In genomic region chr17:74972973-74973328, GRCh38 we compare ENCODE assay signal across 8 cellular contexts. TPM values are rescaled to one million over a fixed set of nuclear protein-coding genes. Genes with fewer than 3 reads are reported as not detected.
DNase-seq lines count a peak whose midpoint lies in the region; ATAC-seq and TF ChIP-seq lines count a peak whose summit lies in the region.

No MANE protein-coding gene starts in this region.

- no peaks in the 10 kb centered on the region for H3K36me3 Mint-ChIP-seq in effector memory CD8-positive, alpha-beta T cell (ENCODE audit: insufficient read depth)
- no peaks in the 10 kb centered on the region for H3K36me3 Mint-ChIP-seq in osteocyte (ENCODE audit: unreplicated experiment)

- ATAC-seq in effector memory CD8-positive, alpha-beta T cell (replicated peaks) = no peak
- ATAC-seq in GM19351 (IDR thresholded peaks at IDR 0.05; ENCODE audit: unreplicated experiment) = no peak

- H3K36me3 ChIP-seq in BJ (ENCODE audit: control insufficient read depth, insufficient read depth, low read length) = no peaks in the 10 kb centered on the region

- TF ChIP-seq CTCF in BJ (IDR thresholded peaks at IDR 0.05; ENCODE audit: insufficient read depth, low read depth, low read length) = no peak
- TF ChIP-seq CTCF in LNCaP clone FGC (IDR thresholded peaks at IDR 0.05; ENCODE audit: control insufficient read depth, extremely low read depth, insufficient read depth) = no peak
- no peak for TF ChIP-seq CTCF in osteocyte (IDR thresholded peaks at IDR 0.05)

- no peaks in the 10 kb centered on the region for H3K9me3 Mint-ChIP-seq in effector memory CD8-positive, alpha-beta T cell
- H3K9me3 Mint-ChIP-seq in osteocyte (ENCODE audit: unreplicated experiment) = no peaks in the 10 kb centered on the region

- H3K27me3 Mint-ChIP-seq in effector memory CD8-positive, alpha-beta T cell = peaks cover 5 to 38% of the 10 kb centered on the region in 2 donors
- H3K27me3 Mint-ChIP-seq in osteocyte (ENCODE audit: unreplicated experiment) = peaks cover 20% of the 10 kb centered on the region

- H3K4me3 Mint-ChIP-seq in effector memory CD8-positive, alpha-beta T cell = peak overlapping the region; percentile 83 to 92
- H3K4me3 Mint-ChIP-seq in osteocyte (ENCODE audit: unreplicated experiment) = peak overlapping the region; percentile 77

- DNase-seq in BJ (ENCODE audit: low read depth) = no peak
- no peak for DNase-seq in LNCaP clone FGC (ENCODE audit: low read depth)
- DNase-seq in effector memory CD8-positive, alpha-beta T cell = no peak
- no peak for DNase-seq in osteocyte (ENCODE audit: extremely low spot score, unreplicated experiment)
- DNase-seq in HuH-7.5 (ENCODE audit: low spot score) = no peak
- DNase-seq in islet precursor cell = no peak
- DNase-seq in RKO (ENCODE audit: low spot score) = no peak

- peak overlapping the region; percentile 72 to 79 for H3K27ac Mint-ChIP-seq in effector memory CD8-positive, alpha-beta T cell
- H3K27ac Mint-ChIP-seq in osteocyte (ENCODE audit: unreplicated experiment) = no peak overlapping the region

- POLR2A ChIA-PET in BJ (lab: Charles Lee) = no interaction called here

- peaks cover 6 to 10% of the 10 kb centered on the region in 2 donors for H3K4me1 Mint-ChIP-seq in effector memory CD8-positive, alpha-beta T cell (ENCODE audit: low read depth in 2 of 2)
- peaks cover 10% of the 10 kb centered on the region for H3K4me1 Mint-ChIP-seq in osteocyte (ENCODE audit: unreplicated experiment)

- H3K4me3 ChIP-seq in BJ (ENCODE audit: low read depth, low read length) (peak overlapping the region; percentile 55), LNCaP clone FGC (ENCODE audit: low read depth, low read length) (peak overlapping the region; percentile 87)

- CTCF ChIA-PET in BJ (lab: Yijun Ruan, JAX) = interaction anchor here (1.2 to 3.7 kb wide), 9 partner anchors 9 to 159 kb away, joined by 3 to 26 read pairs (median 6); partner anchors contain the start of gene NT5C

- peaks cover 10% of the 10 kb centered on the region for H3K27me3 ChIP-seq in BJ (ENCODE audit: control insufficient read depth, insufficient read depth, low read length)

RNA-seq across cellular contexts. Expression of gene HID1, which starts 0.4 kb away (rescaled TPM):
- polyA plus RNA-seq in BJ (2011; rRNA removed) = 1.7 and 1.8 TPM in 2 replicates
- polyA minus RNA-seq in BJ (2011; rRNA and poly(A)+ RNA removed) = 2.2 and 2.9 TPM in 2 replicates
- 10.1 and 11.9 TPM in 2 replicates for total RNA-seq in osteocyte

RNA-seq across cellular contexts. Expression of gene CDR2L, which starts 14.5 kb away (rescaled TPM):
- polyA plus RNA-seq in BJ (2011; rRNA removed) = 12.5 and 19.6 TPM in 2 replicates
- 10.6 and 13.5 TPM in 2 replicates for polyA minus RNA-seq in BJ (2011; rRNA and poly(A)+ RNA removed)
- 21.4 and 22.8 TPM in 2 replicates for total RNA-seq in osteocyte

RNA-seq across cellular contexts. Expression of gene OTOP3, which starts 37.3 kb away (rescaled TPM):
- polyA plus RNA-seq in BJ (2011; rRNA removed) = not detected in 2 replicates
- not detected in 2 replicates for polyA minus RNA-seq in BJ (2011; rRNA and poly(A)+ RNA removed)
- not detected in 2 replicates for total RNA-seq in osteocyte

RNA-seq across cellular contexts. Expression of gene MRPL58, which starts 39.5 kb away (rescaled TPM):
- 44.2 and 50.8 TPM in 2 replicates for polyA plus RNA-seq in BJ (2011; rRNA removed)
- 10.0 and 14.7 TPM in 2 replicates for polyA minus RNA-seq in BJ (2011; rRNA and poly(A)+ RNA removed)
- 22.4 and 25.1 TPM in 2 replicates for total RNA-seq in osteocyte

RNA-seq across cellular contexts. Expression of gene OTOP2, which starts 48.9 kb away (rescaled TPM):
- not detected in 2 replicates for polyA plus RNA-seq in BJ (2011; rRNA removed)
- not detected in 2 replicates for polyA minus RNA-seq in BJ (2011; rRNA and poly(A)+ RNA removed)
- total RNA-seq in osteocyte = not detected in 2 replicates
